ENCODE assay signal across 17 cellular contexts in the genomic region with DNA sequence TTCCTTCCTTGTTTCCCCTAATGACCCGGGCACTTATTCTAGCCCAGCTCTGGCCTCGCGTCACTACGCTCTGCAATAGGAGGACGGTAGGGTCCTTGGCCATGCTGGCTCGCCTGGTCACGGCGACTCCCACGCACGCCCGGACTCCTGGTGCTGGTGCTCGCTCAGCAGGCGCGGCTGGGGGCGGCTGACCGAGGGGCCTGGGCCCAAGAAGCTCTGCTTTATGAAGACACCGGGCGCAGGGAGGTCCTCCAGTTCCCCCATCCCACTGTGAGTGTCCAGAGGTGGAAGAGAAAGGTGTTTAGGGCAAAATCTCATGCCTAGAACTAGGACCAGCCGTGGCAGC. TPM values are rescaled to one million over a fixed set of nuclear protein-coding genes. Genes with fewer than 3 reads are reported as not detected.
DNase-seq lines count a peak whose midpoint lies in the region; ATAC-seq and TF ChIP-seq lines count a peak whose summit lies in the region.
"Had no signal": no experiment of that assay in that cellular context is flagged by ENCODE, and none has a peak within 500 bp of the region (broad histone marks: within the 10 kb centered on the region; RNA-seq: fewer than 3 reads in every experiment).

No MANE protein-coding gene starts in this region.

- intact Hi-C loops in left ventricle myocardium inferior (cut with micrococcal nuclease), result no loop called here
- intact Hi-C loops in cardiac septum (cut with DNase I), result no loop called here
- intact Hi-C loops in upper lobe of right lung (cut with DNase I), result no loop called here

- no peaks in the 10 kb centered on the region for H3K36me3 ChIP-seq in left ventricle myocardium inferior
- H3K36me3 ChIP-seq in upper lobe of right lung, result no peaks in the 10 kb centered on the region
- H3K36me3 ChIP-seq: BLaER1 treated with 17β-estradiol and CSF1 and Interleukin-3, amounts not matched to agents 10 nM and 100 nM had no signal

- H3K4me3 ChIP-seq in left ventricle myocardium inferior (no peak overlapping the region), upper lobe of right lung (no peak overlapping the region)
- H3K4me3 ChIP-seq: BLaER1 treated with 17β-estradiol and CSF1 and Interleukin-3, amounts not matched to agents 10 nM and 100 nM had no signal

- no peak for TF ChIP-seq CTCF in left ventricle myocardium inferior (IDR thresholded peaks at IDR 0.05; ENCODE audit: borderline replicate concordance)
- TF ChIP-seq CTCF in upper lobe of right lung (IDR thresholded peaks at IDR 0.05), result no peak

- no peak for ATAC-seq in upper lobe of right lung
- ATAC-seq: CD8-positive, alpha-beta T cell; HCT116; HepG2 had no signal

- H3K27ac ChIP-seq in left ventricle myocardium inferior (replicated peaks) (peak overlapping the region; percentile 86), upper lobe of right lung (no peak overlapping the region)
- H3K27ac ChIP-seq: BLaER1 treated with 17β-estradiol and CSF1 and Interleukin-3, amounts not matched to agents 10 nM and 100 nM had no signal

- H3K27me3 ChIP-seq in left ventricle myocardium inferior (ENCODE audit: low read depth) (no peaks in the 10 kb centered on the region), upper lobe of right lung (no peaks in the 10 kb centered on the region)
- H3K27me3 ChIP-seq: BLaER1 treated with 17β-estradiol and CSF1 and Interleukin-3, amounts not matched to agents 10 nM and 100 nM had no signal

- peaks cover 64% of the 10 kb centered on the region for H3K4me1 ChIP-seq in left ventricle myocardium inferior
- H3K4me1 ChIP-seq in upper lobe of right lung, result peaks cover 3% of the 10 kb centered on the region

- no peaks in the 10 kb centered on the region for H3K9me3 ChIP-seq in left ventricle myocardium inferior (replicated peaks)
- no peaks in the 10 kb centered on the region for H3K9me3 ChIP-seq in upper lobe of right lung
- H3K9me3 ChIP-seq: BLaER1 treated with 17β-estradiol and CSF1 and Interleukin-3, amounts not matched to agents 10 nM and 100 nM had no signal

- DNase-seq in left ventricle myocardium inferior (no peak), cardiac septum (ENCODE audit: low spot score) (no peak), mucosa of gallbladder (ENCODE audit: low spot score) (peak; percentile 7), upper lobe of right lung (peak; percentile 38), NCI-H1092 (lab: John Stamatoyannopoulos, UW) (no peak), foreskin melanocyte (no peak)
- DNase-seq: Calu3; CD8-positive, alpha-beta T cell; DMS79 treated with DMSO at 0.1 percent for 48 hours; GF-D8; GOT3; H7; HFFc6 had no signal

RNA-seq across cellular contexts. Expression of gene ZNF32, which starts 54.2 kb away (rescaled TPM):
- total RNA-seq in left ventricle myocardium inferior, result 45.1 TPM
- 38.1 TPM for total RNA-seq in cardiac septum
- 46.2 TPM for total RNA-seq in mucosa of gallbladder
- total RNA-seq in upper lobe of right lung, result 32.3 TPM
- total RNA-seq: A172 had no signal

Comparison
In these comparisons a context has a peak if more than half of its experiments do, and no peak if none do; other contexts are left out.
1. DNase-seq: peak in mucosa of gallbladder (single experiment) and upper lobe of right lung (single experiment); none in left ventricle myocardium inferior (single experiment), cardiac septum (single experiment), NCI-H1092 (single experiment) and foreskin melanocyte (single experiment).